10 cellular contexts compared by ENCODE assay signal in the genomic region with DNA sequence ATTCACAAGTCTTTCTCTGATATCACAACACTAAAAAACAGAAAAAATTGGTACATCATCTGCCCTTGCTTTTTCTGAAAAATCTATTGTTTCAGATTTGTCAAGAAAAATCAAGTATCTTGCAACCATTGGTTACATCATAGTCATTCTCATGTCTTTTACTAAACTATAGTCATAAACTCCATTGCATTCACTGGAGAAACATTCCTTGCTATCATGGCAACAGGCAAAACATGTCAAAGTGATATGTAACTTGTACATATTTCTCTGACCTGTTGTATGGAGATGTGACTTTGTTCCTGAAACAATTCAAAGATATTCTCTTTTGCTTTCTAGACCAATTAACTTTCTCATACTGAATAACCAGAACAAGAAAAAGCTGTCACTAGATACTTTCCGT.
"Had no signal": no experiment of that assay in that cellular context is flagged by ENCODE, and none has a peak within 500 bp of the region (broad histone marks: within the 10 kb centered on the region; RNA-seq: fewer than 3 reads in every experiment).

No MANE protein-coding gene starts in this region.

- H3K4me1 ChIP-seq: thyroid gland had no signal

- ATAC-seq: left lobe of liver had no signal

- H3K27me3 ChIP-seq: ascending aorta, cardiac muscle cell, thyroid gland had no signal

- H3K9me3 ChIP-seq: ascending aorta, thyroid gland had no signal

- H3K27ac ChIP-seq: ascending aorta, cardiac muscle cell, thyroid gland had no signal

- DNase-seq: activated CD4-positive, alpha-beta T cell treated with anti-CD3 and anti-CD28 coated beads, Interleukin-2, amount 50 U/mL, for 48 hours; activated CD4-positive, CD25-positive, alpha-beta regulatory T cell treated with anti-CD3 and anti-CD28 coated beads, Interleukin-2, amount 50 U/mL, for 72 hours; activated naive CD4-positive, alpha-beta T cell; glutamatergic neuron; mammary epithelial cell; T-helper 9 cell; thyroid gland had no signal

- H3K36me3 ChIP-seq: ascending aorta, cardiac muscle cell, thyroid gland had no signal

- H3K4me3 ChIP-seq: ascending aorta, cardiac muscle cell, thyroid gland had no signal
